ENCODE assay signal across 20 cellular contexts in the genomic region with DNA sequence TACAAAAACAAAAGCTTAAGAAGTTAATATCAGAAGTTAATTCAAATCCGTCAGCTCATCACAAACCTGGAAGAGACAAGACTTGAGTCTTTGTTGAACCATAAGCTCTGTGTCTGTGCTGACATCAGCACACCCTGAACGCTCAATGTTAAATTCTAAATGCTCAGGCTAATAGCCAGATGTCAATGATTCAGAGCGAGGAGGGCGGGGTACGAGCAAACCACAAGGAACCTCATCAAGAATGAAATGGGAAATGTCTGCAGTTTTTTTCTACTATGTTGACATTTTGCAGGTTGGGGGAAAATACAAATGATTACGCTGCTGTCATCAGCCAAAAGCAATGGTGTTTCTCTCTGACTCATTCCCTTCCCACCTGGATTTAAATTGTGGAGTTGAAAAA.
DNase-seq lines count a peak whose midpoint lies in the region; ATAC-seq and TF ChIP-seq lines count a peak whose summit lies in the region.
"Had no signal": no experiment of that assay in that cellular context is flagged by ENCODE, and none has a peak within 500 bp of the region (broad histone marks: within the 10 kb centered on the region; RNA-seq: fewer than 3 reads in every experiment).

No MANE protein-coding gene starts in this region.

- no peaks in the 10 kb centered on the region for H3K9me2 ChIP-seq in PC-3 (replicated peaks; ENCODE audit: low read length)

- intact Hi-C loops in PC-3 (cut with micrococcal nuclease) = no loop called here

- H4K20me1 ChIP-seq in PC-3 (ENCODE audit: low read length) = no peaks in the 10 kb centered on the region

- no peaks in the 10 kb centered on the region for H3F3A ChIP-seq in PC-3 (ENCODE audit: low read length, unreplicated experiment)

- H3K4me1 ChIP-seq in foreskin keratinocyte (no peaks in the 10 kb centered on the region), PC-3 (ENCODE audit: insufficient read depth, low read length) (no peaks in the 10 kb centered on the region), BE2C (no peaks in the 10 kb centered on the region)
- H3K4me1 ChIP-seq: A549, gastroesophageal sphincter had no signal

- DNase-seq in AG08395 (ENCODE audit: low spot score) (peak; percentile 82), GM03348 (ENCODE audit: low spot score) (peak; percentile 82), RWPE1 (ENCODE audit: low spot score) (peak; percentile 2), foreskin keratinocyte (peak; percentile 40 to 92), PC-3 (no peak), BE2C (no peak)
- DNase-seq: activated CD4-positive, alpha-beta T cell treated with anti-CD3 and anti-CD28 coated beads for 1 hour; CD4-positive, alpha-beta T cell; NCI-H1417 treated with DMSO at 0.1 percent for 48 hours; NCI-H524; occipital lobe; SIG-M5; stimulated activated CD8-positive, alpha-beta memory T cell treated with anti-CD3 and anti-CD28 coated beads, Interleukin-4, amount 100 ng/mL, for 48 hours; substantia nigra; T-cell had no signal

- CTCF ChIA-PET in RWPE1 (lab: Yijun Ruan, JAX) = no interaction called here
- CTCF ChIA-PET in PC-3 (lab: Charles Lee) = no interaction called here

- no peaks in the 10 kb centered on the region for H3K79me2 ChIP-seq in PC-3 (ENCODE audit: low read length)

- peak; percentile 73 for ATAC-seq in foreskin keratinocyte
- no peak for ATAC-seq in PC-3
- ATAC-seq in GM18870 (IDR thresholded peaks at IDR 0.05; ENCODE audit: unreplicated experiment) = no peak
- ATAC-seq in GM18517 (IDR thresholded peaks at IDR 0.05; ENCODE audit: unreplicated experiment) = no peak
- ATAC-seq: A549, gastroesophageal sphincter, T-cell had no signal

- H3K9ac ChIP-seq in PC-3 (ENCODE audit: low read length) = no peak overlapping the region

- H3K27me3 ChIP-seq in foreskin keratinocyte = no peaks in the 10 kb centered on the region
- 0 out of 2 replicates have a peak, but pooled peaks cover 4% of the 10 kb centered on the region for H3K27me3 ChIP-seq in PC-3 (ENCODE audit: low read length)
- H3K27me3 ChIP-seq in BE2C = no peaks in the 10 kb centered on the region
- H3K27me3 ChIP-seq: gastroesophageal sphincter had no signal

- no peak overlapping the region for H3K27ac ChIP-seq in RWPE1
- no peak overlapping the region for H3K27ac ChIP-seq in foreskin keratinocyte
- no peak overlapping the region for H3K27ac ChIP-seq in PC-3 (ENCODE audit: low read length)
- H3K27ac ChIP-seq: A549, gastroesophageal sphincter had no signal

- POLR2A ChIA-PET in RWPE1 (lab: Yijun Ruan, JAX; ENCODE audit: low non-redundant PET) = no interaction called here
- POLR2A ChIA-PET in PC-3 (lab: Charles Lee; ENCODE audit: unreplicated experiment) = no interaction called here

- TF ChIP-seq CTCF in RWPE1 (conservative IDR thresholded peaks at IDR 0.05; ENCODE audit: low read depth) (no peak), foreskin keratinocyte (conservative IDR thresholded peaks at IDR 0.05) (no peak), PC-3 (conservative IDR thresholded peaks at IDR 0.05; ENCODE audit: low read depth, low read length) (no peak), BE2C (IDR thresholded peaks at IDR 0.05; ENCODE audit: low read depth, low read length) (no peak)

- H3K9me3 ChIP-seq in PC-3 (ENCODE audit: low read length) (peaks cover 10% of the 10 kb centered on the region; the same call in 1 of the 2 replicates), BE2C (no peaks in the 10 kb centered on the region)
- H3K9me3 ChIP-seq: A549, gastroesophageal sphincter had no signal

- H3K4me3 ChIP-seq in PC-3 (ENCODE audit: low read length) (no peak overlapping the region), BE2C (ENCODE audit: low read depth, low read length) (no peak overlapping the region)
- H3K4me3 ChIP-seq: A549, gastroesophageal sphincter, lung had no signal

- no peak overlapping the region for H2AFZ ChIP-seq in PC-3 (ENCODE audit: low read length)

- H3K36me3 ChIP-seq in PC-3 (ENCODE audit: low read depth, low read length) (no peaks in the 10 kb centered on the region), BE2C (no peaks in the 10 kb centered on the region)
- H3K36me3 ChIP-seq: gastroesophageal sphincter had no signal

- no peak overlapping the region for H3K4me2 ChIP-seq in PC-3 (ENCODE audit: low read length)
- H3K4me2 ChIP-seq: A549 had no signal

- BruUV-seq in PC-3 (replicated peaks; lab: Mats Ljungman, UMichigan) = no TSS peak

Comparison
In these comparisons a context has a peak if more than half of its experiments do, and no peak if none do; other contexts are left out.
1. DNase-seq: peak in AG08395 (single experiment), GM03348 (single experiment), RWPE1 (single experiment) and foreskin keratinocyte (2 of 2); none in PC-3 (single experiment) and BE2C (single experiment).